ENCODE assay signal across 8 cellular contexts in genomic region chr10:5895804-5896203, GRCh38. TPM values are rescaled to one million over a fixed set of nuclear protein-coding genes. Genes with fewer than 3 reads are reported as not detected.
A peak's percentile ranks its signal among the peaks of the same experiment; 100 is the strongest.
DNase-seq lines count a peak whose midpoint lies in the region; ATAC-seq and TF ChIP-seq lines count a peak whose summit lies in the region.

No MANE protein-coding gene starts in this region.

- TF ChIP-seq CTCF in dorsolateral prefrontal cortex (IDR thresholded peaks at IDR 0.05 in 54 of 56, conservative IDR thresholded peaks at IDR 0.05 in 2 of 56; ENCODE audit: low read depth in 1 of 56, partially characterized antibody in 56 of 56) = no peak
- TF ChIP-seq CTCF in psoas muscle (IDR thresholded peaks at IDR 0.05) = no peak

- H3K27ac ChIP-seq in dorsolateral prefrontal cortex (no peak overlapping the region), psoas muscle (no peak overlapping the region)

- H3K36me3 ChIP-seq in psoas muscle (ENCODE audit: insufficient read depth in 1 of 2, low read depth in 1 of 2) = peaks cover 6 to 44% of the 10 kb centered on the region in 2 donors

- TF ChIP-seq POLR2A in erythroblast (IDR thresholded peaks at IDR 0.05; ENCODE audit: low read length) = no peak

- intact Hi-C loops in dorsolateral prefrontal cortex (cut with DNase I) = no loop called here
- intact Hi-C loops in psoas muscle (cut with DNase I) = no loop called here

- H3K27me3 ChIP-seq in dorsolateral prefrontal cortex (no peaks in the 10 kb centered on the region), psoas muscle (ENCODE audit: insufficient read depth in 3 of 3, low read length in 2 of 3) (no peaks in the 10 kb centered on the region)

- DNase-seq in erythroblast (lab: John Stamatoyannopoulos, UW) (peak; percentile 30 to 48), dorsolateral prefrontal cortex (no peak), psoas muscle (no peak)

- H3K4me1 ChIP-seq in psoas muscle = peaks cover 32% of the 10 kb centered on the region

- H3K4me3 ChIP-seq in dorsolateral prefrontal cortex (no peak overlapping the region), psoas muscle (no peak overlapping the region)

- peaks cover 5% of the 10 kb centered on the region for H3K9me3 ChIP-seq in psoas muscle

- WGBS in psoas muscle, 3 donors = 84 to 89% (median 89%) methylated on average over 9 of the region's 9 CpGs

- peak; percentile 69 for ATAC-seq in GM18502 (IDR thresholded peaks at IDR 0.05; ENCODE audit: poor library complexity, unreplicated experiment)
- peak; percentile 76 for ATAC-seq in GM19463 (IDR thresholded peaks at IDR 0.05; ENCODE audit: unreplicated experiment)
- ATAC-seq in HG03159 (IDR thresholded peaks at IDR 0.05; ENCODE audit: unreplicated experiment) = peak; percentile 63
- ATAC-seq in HG03520 (IDR thresholded peaks at IDR 0.05; ENCODE audit: unreplicated experiment) = no peak
- no peak for ATAC-seq in GM18873 (IDR thresholded peaks at IDR 0.05; ENCODE audit: low FRiP score, unreplicated experiment)
- no peak for ATAC-seq in psoas muscle

RNA-seq across cellular contexts. Expression of gene FBH1, which starts 5.8 kb away (rescaled TPM):
- 10 to 100 TPM; 43.3 to 95.3 (median 62.7) TPM for total RNA-seq in dorsolateral prefrontal cortex
- 10 to 100 TPM; 32.4 to 56.7 (median 39.9) TPM for total RNA-seq in psoas muscle
- 10 to 100 TPM; 38.2 to 59.3 (median 54.4) TPM for polyA plus RNA-seq in psoas muscle

RNA-seq across cellular contexts. Expression of gene ANKRD16, which starts 6.1 kb away (rescaled TPM):
- total RNA-seq in dorsolateral prefrontal cortex (10 to 100 TPM; 10.4 to 26.5 (median 18.4) TPM), psoas muscle (1 to 10 TPM; 2.8 to 4.6 (median 3.2) TPM)
- polyA plus RNA-seq in psoas muscle = 1 to 10 TPM; 3.5 to 4.3 (median 4.0) TPM

Comparison
In these comparisons a context has a peak if more than half of its experiments do, and no peak if none do; other contexts are left out.
1. ATAC-seq: peak in GM18502 (single experiment), GM19463 (single experiment) and HG03159 (single experiment); none in HG03520 (single experiment), GM18873 (single experiment) and psoas muscle (0 of 4).
2. DNase-seq: peak in erythroblast (2 of 2); none in dorsolateral prefrontal cortex (0 of 10) and psoas muscle (0 of 2).